Comparison of ENCODE assay signal across 8 cellular contexts in genomic region chr15:49620658-49621326, GRCh38. TPM values are rescaled to one million over a fixed set of nuclear protein-coding genes. Genes with fewer than 3 reads are reported as not detected.
DNase-seq lines count a peak whose midpoint lies in the region; ATAC-seq and TF ChIP-seq lines count a peak whose summit lies in the region.

Gene DTWD1, plus strand, starts transcription at chr15:49621048. Its CDS starts 4,120 bp downstream, at chr15:49625168.
Gene FAM227B, minus strand, starts transcription at chr15:49620818. Its CDS starts 5,647 bp downstream, at chr15:49615171.

- peak; percentile 97 for ATAC-seq in RWPE2 (ENCODE audit: low read depth)

- H3K36me3 Mint-ChIP-seq in nephron progenitor cell (ENCODE audit: low read depth), result peaks cover 70% of the 10 kb centered on the region
- peaks cover 24% of the 10 kb centered on the region for H3K36me3 Mint-ChIP-seq in stimulated activated naive CD8-positive, alpha-beta T cell treated with anti-CD3 and anti-CD28 coated beads, Interleukin-15, Interleukin-2, amounts not matched to agents 100 ng/mL and 50 ng/mL, for 24 hours (ENCODE audit: low read depth)

- peak within 1 kb of the TSS; percentile 62 for H3K27ac ChIP-seq in RWPE2 (ENCODE audit: poor library complexity, severe bottlenecking)

- H3K4me1 Mint-ChIP-seq in nephron progenitor cell, result peaks cover 47% of the 10 kb centered on the region
- H3K4me1 Mint-ChIP-seq in stimulated activated naive CD8-positive, alpha-beta T cell treated with anti-CD3 and anti-CD28 coated beads, Interleukin-15, Interleukin-2, amounts not matched to agents 100 ng/mL and 50 ng/mL, for 24 hours (ENCODE audit: low read depth), result peaks cover 41% of the 10 kb centered on the region

- H3K9me3 Mint-ChIP-seq in nephron progenitor cell, result peaks cover 32% of the 10 kb centered on the region
- H3K9me3 Mint-ChIP-seq in stimulated activated naive CD8-positive, alpha-beta T cell treated with anti-CD3 and anti-CD28 coated beads, Interleukin-15, Interleukin-2, amounts not matched to agents 100 ng/mL and 50 ng/mL, for 24 hours, result peaks cover 7% of the 10 kb centered on the region

- H3F3A ChIP-seq in Loucy (ENCODE audit: low read depth), result no peaks in the 10 kb centered on the region

- H3K36me3 ChIP-seq in H7 (replicated peaks; ENCODE audit: control insufficient read depth, insufficient read depth, low read length) (peaks cover 4% of the 10 kb centered on the region), Loucy (ENCODE audit: insufficient read depth, low read length) (no peaks in the 10 kb centered on the region), RWPE2 (ENCODE audit: low read depth) (peaks cover 23% of the 10 kb centered on the region)

- H3K4me3 Mint-ChIP-seq in nephron progenitor cell, result peak within 1 kb of the TSS; percentile 92
- peak within 1 kb of the TSS; percentile 96 for H3K4me3 Mint-ChIP-seq in stimulated activated naive CD8-positive, alpha-beta T cell treated with anti-CD3 and anti-CD28 coated beads, Interleukin-15, Interleukin-2, amounts not matched to agents 100 ng/mL and 50 ng/mL, for 24 hours

- H3K9me3 ChIP-seq in Loucy (ENCODE audit: insufficient read depth, low read depth, low read length) (no peaks in the 10 kb centered on the region; the same call in 1 of the 2 replicates), RWPE2 (ENCODE audit: severe bottlenecking) (peaks cover 5% of the 10 kb centered on the region)

- no peaks in the 10 kb centered on the region for H3K27me3 ChIP-seq in H7 (ENCODE audit: control insufficient read depth, insufficient read depth, low read length)
- no peaks in the 10 kb centered on the region for H3K27me3 ChIP-seq in Loucy (ENCODE audit: insufficient read depth, low read length, poor library complexity, severe bottlenecking)
- no peaks in the 10 kb centered on the region for H3K27me3 ChIP-seq in RWPE2 (ENCODE audit: insufficient read depth, poor library complexity, severe bottlenecking)

- H3K79me2 ChIP-seq in Loucy (ENCODE audit: insufficient read depth, low read length), result peaks cover 33% of the 10 kb centered on the region

- H3K27me3 Mint-ChIP-seq in nephron progenitor cell (ENCODE audit: low read depth, poor library complexity), result no peaks in the 10 kb centered on the region
- H3K27me3 Mint-ChIP-seq in stimulated activated naive CD8-positive, alpha-beta T cell treated with anti-CD3 and anti-CD28 coated beads, Interleukin-15, Interleukin-2, amounts not matched to agents 100 ng/mL and 50 ng/mL, for 24 hours, result no peaks in the 10 kb centered on the region

- H3K27ac Mint-ChIP-seq in nephron progenitor cell, result peak within 1 kb of the TSS; percentile 99
- peak within 1 kb of the TSS; percentile 96 for H3K27ac Mint-ChIP-seq in stimulated activated naive CD8-positive, alpha-beta T cell treated with anti-CD3 and anti-CD28 coated beads, Interleukin-15, Interleukin-2, amounts not matched to agents 100 ng/mL and 50 ng/mL, for 24 hours

- H3K4me3 ChIP-seq in H7 (ENCODE audit: insufficient read depth, low read depth, low read length) (peak within 1 kb of the TSS; percentile 80), Loucy (ENCODE audit: low read length, poor library complexity, severe bottlenecking) (peak within 1 kb of the TSS; percentile 89), RWPE2 (ENCODE audit: severe bottlenecking) (peak within 1 kb of the TSS; percentile 62)

- H4K20me1 ChIP-seq in Loucy (ENCODE audit: insufficient read depth, low read length, poor library complexity, severe bottlenecking), result no peaks in the 10 kb centered on the region

- peak within 1 kb of the TSS; percentile 97 for H3K4me2 ChIP-seq in Loucy (ENCODE audit: low read depth, low read length, poor library complexity, severe bottlenecking)

- H3K9ac ChIP-seq in Loucy (ENCODE audit: low read depth, low read length, poor library complexity, severe bottlenecking), result peak within 1 kb of the TSS; percentile 83

- DNase-seq in ELR (ENCODE audit: low read depth) (peak; percentile 97), H7 (peak; percentile 88), RWPE2 (ENCODE audit: low spot score) (peak; percentile 99), fibroblast of the conjunctiva (ENCODE audit: low read depth) (peak; percentile 97), nephron progenitor cell (peak; percentile 91)
- DNase-seq in activated effector memory CD4-positive, alpha-beta T cell treated with Interleukin-2 at 50 U/mL for 16 hours, result peak; percentile 89

- peak within 1 kb of the TSS; percentile 98 for H2AFZ ChIP-seq in Loucy (ENCODE audit: low read length)

- TF ChIP-seq CTCF in Loucy (conservative IDR thresholded peaks at IDR 0.05; ENCODE audit: low read length) (no peak), RWPE2 (IDR thresholded peaks at IDR 0.05; ENCODE audit: poor library complexity, severe bottlenecking) (no peak), nephron progenitor cell (IDR thresholded peaks at IDR 0.05) (no peak)

- no peaks in the 10 kb centered on the region for H3K9me2 ChIP-seq in Loucy (replicated peaks; ENCODE audit: low read depth, low read length)

- H3K4me1 ChIP-seq in Loucy (ENCODE audit: insufficient read depth, low read length, poor library complexity, severe bottlenecking) (peaks cover 43% of the 10 kb centered on the region), RWPE2 (ENCODE audit: insufficient read depth, poor library complexity, severe bottlenecking) (peaks cover 11% of the 10 kb centered on the region)

RNA-seq across cellular contexts. Expression of gene DTWD1, which starts in this region (rescaled TPM):
- total RNA-seq in H7 (2014; rRNA removed; shearing (Covaris generic)), result 15.0 and 27.2 TPM in 2 replicates

RNA-seq across cellular contexts. Expression of gene FAM227B, which starts in this region (rescaled TPM):
- 3.2 and 4.9 TPM in 2 replicates for total RNA-seq in H7 (2014; rRNA removed; shearing (Covaris generic))

Comparison
In these comparisons a context has a peak if more than half of its experiments do, and no peak if none do; other contexts are left out.
1. Peak in every context shown above with its lines: DNase-seq, ATAC-seq, H3K4me3 ChIP-seq and H3K27ac ChIP-seq.